In genomic region chr11:102807921-102808320, GRCh38 we compare ENCODE assay signal across 1 cellular context.
TF ChIP-seq lines count a peak whose summit lies in the region.

No MANE protein-coding gene starts in this region.

TF ChIP-seq in WTC11, 78 proteins besides CTCF, POLR2A, EP300 and RAD21 (continued from another document):
- TF ChIP-seq PRDM15 (CRISPR knock-in tag; IDR thresholded peaks at IDR 0.05) (peak; percentile 17; the same call in 1 of the 2 replicates), MYBL2 (CRISPR knock-in tag; IDR thresholded peaks at IDR 0.05) (no peak), CBFB (CRISPR knock-in tag; IDR thresholded peaks at IDR 0.05; ENCODE audit: low read depth) (no peak), ZNF671 (CRISPR knock-in tag; IDR thresholded peaks at IDR 0.05) (no peak), TEAD1 (CRISPR knock-in tag; IDR thresholded peaks at IDR 0.05) (no peak), SMAD3 (CRISPR knock-in tag; IDR thresholded peaks at IDR 0.05; ENCODE audit: borderline replicate concordance) (no peak), PRRX2 (CRISPR knock-in tag; IDR thresholded peaks at IDR 0.05) (no peak), USF1 (CRISPR knock-in tag; IDR thresholded peaks at IDR 0.05) (peak; percentile 43; the same call in 1 of the 2 replicates), ZNF121 (CRISPR knock-in tag; IDR thresholded peaks at IDR 0.05) (no peak), ZNF219 (CRISPR knock-in tag; IDR thresholded peaks at IDR 0.05; ENCODE audit: borderline replicate concordance) (no peak), ZNF416 (CRISPR knock-in tag; IDR thresholded peaks at IDR 0.05) (peak; percentile 98), ZNF232 (CRISPR knock-in tag; IDR thresholded peaks at IDR 0.05) (no peak), KAT7 (CRISPR knock-in tag; IDR thresholded peaks at IDR 0.05; ENCODE audit: borderline replicate concordance) (no peak), ATF1 (CRISPR knock-in tag; IDR thresholded peaks at IDR 0.05) (no peak), NFE2L1 (CRISPR knock-in tag; IDR thresholded peaks at IDR 0.05) (no peak), TCF7 (CRISPR knock-in tag; IDR thresholded peaks at IDR 0.05; ENCODE audit: low read depth) (no peak)
- TF ChIP-seq, protein P1, sequence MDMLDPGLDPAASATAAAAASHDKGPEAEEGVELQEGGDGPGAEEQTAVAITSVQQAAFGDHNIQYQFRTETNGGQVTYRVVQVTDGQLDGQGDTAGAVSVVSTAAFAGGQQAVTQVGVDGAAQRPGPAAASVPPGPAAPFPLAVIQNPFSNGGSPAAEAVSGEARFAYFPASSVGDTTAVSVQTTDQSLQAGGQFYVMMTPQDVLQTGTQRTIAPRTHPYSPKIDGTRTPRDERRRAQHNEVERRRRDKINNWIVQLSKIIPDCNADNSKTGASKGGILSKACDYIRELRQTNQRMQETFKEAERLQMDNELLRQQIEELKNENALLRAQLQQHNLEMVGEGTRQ (CRISPR knock-in tag; IDR thresholded peaks at IDR 0.05) = peak; percentile 67
- TF ChIP-seq, protein P2, sequence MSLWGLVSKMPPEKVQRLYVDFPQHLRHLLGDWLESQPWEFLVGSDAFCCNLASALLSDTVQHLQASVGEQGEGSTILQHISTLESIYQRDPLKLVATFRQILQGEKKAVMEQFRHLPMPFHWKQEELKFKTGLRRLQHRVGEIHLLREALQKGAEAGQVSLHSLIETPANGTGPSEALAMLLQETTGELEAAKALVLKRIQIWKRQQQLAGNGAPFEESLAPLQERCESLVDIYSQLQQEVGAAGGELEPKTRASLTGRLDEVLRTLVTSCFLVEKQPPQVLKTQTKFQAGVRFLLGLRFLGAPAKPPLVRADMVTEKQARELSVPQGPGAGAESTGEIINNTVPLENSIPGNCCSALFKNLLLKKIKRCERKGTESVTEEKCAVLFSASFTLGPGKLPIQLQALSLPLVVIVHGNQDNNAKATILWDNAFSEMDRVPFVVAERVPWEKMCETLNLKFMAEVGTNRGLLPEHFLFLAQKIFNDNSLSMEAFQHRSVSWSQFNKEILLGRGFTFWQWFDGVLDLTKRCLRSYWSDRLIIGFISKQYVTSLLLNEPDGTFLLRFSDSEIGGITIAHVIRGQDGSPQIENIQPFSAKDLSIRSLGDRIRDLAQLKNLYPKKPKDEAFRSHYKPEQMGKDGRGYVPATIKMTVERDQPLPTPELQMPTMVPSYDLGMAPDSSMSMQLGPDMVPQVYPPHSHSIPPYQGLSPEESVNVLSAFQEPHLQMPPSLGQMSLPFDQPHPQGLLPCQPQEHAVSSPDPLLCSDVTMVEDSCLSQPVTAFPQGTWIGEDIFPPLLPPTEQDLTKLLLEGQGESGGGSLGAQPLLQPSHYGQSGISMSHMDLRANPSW (CRISPR knock-in tag; conservative IDR thresholded peaks at IDR 0.05; ENCODE audit: low read depth) = no peak
- TF ChIP-seq, protein P3, sequence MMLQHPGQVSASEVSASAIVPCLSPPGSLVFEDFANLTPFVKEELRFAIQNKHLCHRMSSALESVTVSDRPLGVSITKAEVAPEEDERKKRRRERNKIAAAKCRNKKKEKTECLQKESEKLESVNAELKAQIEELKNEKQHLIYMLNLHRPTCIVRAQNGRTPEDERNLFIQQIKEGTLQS (CRISPR knock-in tag; conservative IDR thresholded peaks at IDR 0.05) = no peak
